ENCODE assay signal across 16 cellular contexts in the genomic region with DNA sequence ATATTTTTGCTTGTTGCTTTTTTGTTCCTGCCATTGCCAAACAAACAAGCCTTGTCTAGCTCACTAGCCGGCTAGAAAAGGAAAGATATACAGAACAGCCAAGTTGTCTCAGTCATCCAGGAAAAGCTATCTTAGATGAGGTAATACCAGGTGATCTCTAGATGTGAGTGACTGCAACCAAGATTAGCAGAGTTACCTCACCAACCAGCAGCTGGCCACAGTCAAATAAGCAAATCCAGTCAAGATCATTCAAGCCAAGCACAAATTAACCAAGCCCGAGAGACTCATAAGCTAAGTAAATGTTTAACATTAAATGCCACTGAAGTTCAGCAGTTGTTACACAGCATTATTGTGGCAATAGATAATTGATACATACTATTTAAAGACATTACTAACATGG.
DNase-seq lines count a peak whose midpoint lies in the region; ATAC-seq, FAIRE-seq and TF ChIP-seq lines count a peak whose summit lies in the region.
"Had no signal": no experiment of that assay in that cellular context is flagged by ENCODE, and none has a peak within 500 bp of the region (broad histone marks: within the 10 kb centered on the region; RNA-seq: fewer than 3 reads in every experiment).

No MANE protein-coding gene starts in this region.

- DNase-seq in epithelial cell of proximal tubule (ENCODE audit: low read depth) (peak; percentile 94), H54 (ENCODE audit: insufficient read length, low spot score) (no peak), cerebellar cortex (ENCODE audit: low spot score) (no peak)
- no peak for DNase-seq in activated naive CD8-positive, alpha-beta T cell treated with anti-CD3 and anti-CD28 coated beads, Interleukin-2, amount 50 U/mL, for 24 hours
- DNase-seq in stimulated activated CD4-positive, alpha-beta T cell treated with anti-CD3 and anti-CD28 coated beads, Interleukin-4, amount 100 ng/mL, for 4 hours, result no peak
- DNase-seq: activated naive CD4-positive, alpha-beta T cell treated with Interleukin-2 at 50 U/mL for 16 hours; GDM1; GOT3; Kasumi-1; NCI-H446; stimulated activated CD4-positive, alpha-beta T cell treated with anti-CD3 and anti-CD28 coated beads, Interleukin-4, amount 100 ng/mL, for 1 hour; substantia nigra had no signal

- TF ChIP-seq POLR2A in H54 (IDR thresholded peaks at IDR 0.05; ENCODE audit: low read depth, low read length), result no peak

- peaks cover 44% of the 10 kb centered on the region for H3K36me3 Mint-ChIP-seq in activated naive CD8-positive, alpha-beta T cell treated with anti-CD3 and anti-CD28 coated beads, Interleukin-2, amount 50 U/mL, for 24 hours (ENCODE audit: low read depth)

- no peak for TF ChIP-seq CTCF in epithelial cell of proximal tubule (conservative IDR thresholded peaks at IDR 0.05; ENCODE audit: low read depth, low read length)

- ATAC-seq in GM18499 (IDR thresholded peaks at IDR 0.05; ENCODE audit: insufficient read depth, unreplicated experiment) (peak; percentile 50), GM21423 (IDR thresholded peaks at IDR 0.05; ENCODE audit: unreplicated experiment) (peak; percentile 97), HG03342 (IDR thresholded peaks at IDR 0.05; ENCODE audit: unreplicated experiment) (peak; percentile 92)
- ATAC-seq in activated naive CD8-positive, alpha-beta T cell treated with anti-CD3 and anti-CD28 coated beads, Interleukin-2, amount 50 U/mL, for 24 hours, result no peak

- no peak for FAIRE-seq in H54 (lab: Jason Lieb, UNC)

- H3K27me3 Mint-ChIP-seq in activated naive CD8-positive, alpha-beta T cell treated with anti-CD3 and anti-CD28 coated beads, Interleukin-2, amount 50 U/mL, for 24 hours, result no peaks in the 10 kb centered on the region

- H3K4me3 ChIP-seq in epithelial cell of proximal tubule (ENCODE audit: low read depth, low read length), result no peak overlapping the region
- H3K4me3 ChIP-seq: SJSA1 had no signal

- peaks cover 20% of the 10 kb centered on the region for H3K9me3 Mint-ChIP-seq in activated naive CD8-positive, alpha-beta T cell treated with anti-CD3 and anti-CD28 coated beads, Interleukin-2, amount 50 U/mL, for 24 hours

- peaks cover 2% of the 10 kb centered on the region for H3K4me1 Mint-ChIP-seq in activated naive CD8-positive, alpha-beta T cell treated with anti-CD3 and anti-CD28 coated beads, Interleukin-2, amount 50 U/mL, for 24 hours

- no peak overlapping the region for H3K4me3 Mint-ChIP-seq in activated naive CD8-positive, alpha-beta T cell treated with anti-CD3 and anti-CD28 coated beads, Interleukin-2, amount 50 U/mL, for 24 hours

- no peak overlapping the region for H3K27ac Mint-ChIP-seq in activated naive CD8-positive, alpha-beta T cell treated with anti-CD3 and anti-CD28 coated beads, Interleukin-2, amount 50 U/mL, for 24 hours
